17 cellular contexts compared by ENCODE assay signal in the genomic region with DNA sequence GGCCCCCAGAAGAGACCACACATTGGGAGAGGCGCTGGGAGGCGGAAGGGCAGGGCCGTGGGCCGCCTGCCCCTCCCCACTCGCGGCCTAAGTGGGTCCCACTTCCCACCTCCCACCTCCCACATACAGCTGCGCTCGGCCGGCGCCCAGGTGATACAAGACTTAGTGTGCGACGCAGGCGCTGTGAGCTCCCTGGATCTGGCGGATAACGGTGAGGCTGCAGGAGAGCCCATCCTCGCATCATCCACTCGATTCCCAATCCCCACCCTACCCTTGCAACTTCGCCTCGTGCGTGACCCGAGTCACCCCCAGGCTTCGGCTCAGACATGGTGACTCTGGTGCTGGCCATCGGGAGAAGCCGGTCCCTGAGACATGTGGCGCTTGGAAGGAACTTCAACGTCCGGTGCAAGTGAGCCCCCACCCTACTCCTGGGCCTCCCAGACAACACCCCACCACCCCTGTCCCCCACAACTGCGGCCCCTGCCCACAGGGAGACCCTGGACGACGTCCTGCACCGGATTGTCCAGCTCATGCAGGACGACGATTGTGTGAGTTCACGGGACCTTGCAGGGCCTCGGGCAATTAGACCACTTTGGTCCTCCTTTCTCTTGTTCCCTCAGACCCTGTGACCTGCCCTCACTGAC. TPM values are rescaled to one million over a fixed set of nuclear protein-coding genes. Genes with fewer than 3 reads are reported as not detected.
"Had no signal": no experiment of that assay in that cellular context is flagged by ENCODE, and none has a peak within 500 bp of the region (broad histone marks: within the 10 kb centered on the region; RNA-seq: fewer than 3 reads in every experiment).

No MANE protein-coding gene starts in this region.

- H3K4me2 ChIP-seq: hepatocyte had no signal

- H2AFZ ChIP-seq: hepatocyte had no signal

- H3K27me3 Mint-ChIP-seq: activated CD4-positive, alpha-beta memory T cell treated with anti-CD3 and anti-CD28 coated beads for 36 hours; T-cell had no signal

- H3K36me3 ChIP-seq: esophagus squamous epithelium, ovary, tibial nerve, vagina had no signal

- H3K9me3 ChIP-seq: esophagus squamous epithelium, ovary, tibial nerve, vagina had no signal

- H3K4me3 ChIP-seq: hepatocyte, ovary, vagina had no signal

- H3K27ac Mint-ChIP-seq: activated CD4-positive, alpha-beta memory T cell treated with anti-CD3 and anti-CD28 coated beads for 36 hours; nephron progenitor cell; stimulated activated effector memory CD8-positive, alpha-beta T cell treated with anti-CD3 and anti-CD28 coated beads, Interleukin-12 subunit alpha, Interleukin-12 subunit beta, amount 100 ng/mL, for 72 hours; T-cell had no signal

- H3K9me3 Mint-ChIP-seq: activated CD4-positive, alpha-beta memory T cell treated with anti-CD3 and anti-CD28 coated beads for 36 hours; activated naive CD4-positive, alpha-beta T cell treated with anti-CD3 and anti-CD28 coated beads, Interleukin-2, amount 50 U/mL, for 72 hours; nephron progenitor cell; stimulated activated effector memory CD8-positive, alpha-beta T cell treated with anti-CD3 and anti-CD28 coated beads, Interleukin-12 subunit alpha, Interleukin-12 subunit beta, amount 100 ng/mL, for 72 hours; T-cell had no signal

- ATAC-seq: activated naive CD4-positive, alpha-beta T cell treated with anti-CD3 and anti-CD28 coated beads, Interleukin-2, amount 50 U/mL, for 72 hours; stimulated activated effector memory CD8-positive, alpha-beta T cell treated with anti-CD3 and anti-CD28 coated beads, Interleukin-12 subunit alpha, Interleukin-12 subunit beta, amount 100 ng/mL, for 72 hours; T-cell had no signal

- H3K4me3 Mint-ChIP-seq: activated CD4-positive, alpha-beta memory T cell treated with anti-CD3 and anti-CD28 coated beads for 36 hours; nephron progenitor cell; stimulated activated effector memory CD8-positive, alpha-beta T cell treated with anti-CD3 and anti-CD28 coated beads, Interleukin-12 subunit alpha, Interleukin-12 subunit beta, amount 100 ng/mL, for 72 hours; T-cell had no signal

- H3K27ac ChIP-seq: esophagus squamous epithelium, hepatocyte, ovary, tibial nerve, vagina had no signal

- DNase-seq: activated CD4-positive, alpha-beta memory T cell treated with anti-CD3 and anti-CD28 coated beads for 36 hours; activated CD4-positive, alpha-beta T cell treated with anti-CD3 and anti-CD28 coated beads for 1 hour; activated gamma-delta T cell; activated T-cell treated with anti-CD3 and anti-CD28 coated beads, Interleukin-2, amount 50 U/mL, for 48 hours; esophagus squamous epithelium; ovary; stimulated activated CD4-positive, alpha-beta T cell treated with anti-CD3 and anti-CD28 coated beads, Interleukin-12 subunit alpha, Interleukin-12 subunit beta, amount 100 ng/mL, for 4 hours; stimulated activated CD4-positive, alpha-beta T cell treated with anti-CD3 and anti-CD28 coated beads, Interleukin-2, amount 100 ng/mL, for 24 hours; T-cell; T1000 had no signal

RNA-seq across cellular contexts. Expression of gene CARMIL2, which starts 3.9 kb away (rescaled TPM):
- polyA plus RNA-seq: keratinocyte had no signal
